Comparison of ENCODE assay signal across 23 cellular contexts in the genomic region with DNA sequence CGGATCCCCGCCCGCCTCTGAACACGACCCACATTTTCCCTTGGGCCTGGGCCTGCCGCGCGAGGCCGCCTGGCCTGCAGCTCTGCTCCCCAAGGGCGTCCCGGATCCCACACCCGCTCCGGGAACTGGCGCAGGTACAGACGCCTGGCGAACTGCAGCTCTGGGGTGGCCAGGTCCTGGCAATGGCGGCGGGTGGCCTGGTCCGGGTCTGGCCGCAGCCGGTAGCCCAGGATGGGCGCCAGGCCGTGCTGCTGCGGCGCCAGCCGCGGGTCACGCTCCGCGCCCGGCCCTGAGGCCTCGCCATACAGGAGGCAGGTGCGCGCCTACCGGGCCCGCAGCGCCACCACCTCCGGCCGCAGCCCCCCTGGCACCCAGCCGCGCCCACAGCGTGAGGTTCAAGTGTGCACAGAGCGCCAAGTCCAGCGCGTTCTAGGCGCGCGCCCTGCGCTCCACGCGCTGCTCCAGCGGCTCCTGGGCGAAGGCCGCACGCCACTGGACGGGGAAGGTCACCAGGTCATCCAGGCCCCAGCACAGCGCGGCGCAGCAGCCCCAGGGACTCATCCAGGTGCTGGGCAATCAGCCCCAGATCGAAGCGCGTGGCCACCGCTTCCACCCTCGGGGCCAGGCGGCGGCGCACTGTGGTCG. TPM values are rescaled to one million over a fixed set of nuclear protein-coding genes. Genes with fewer than 3 reads are reported as not detected.
DNase-seq lines count a peak whose midpoint lies in the region; ATAC-seq, FAIRE-seq and TF ChIP-seq lines count a peak whose summit lies in the region.
"Had no signal": no experiment of that assay in that cellular context is flagged by ENCODE, and none has a peak within 500 bp of the region (broad histone marks: within the 10 kb centered on the region; RNA-seq: fewer than 3 reads in every experiment).

No MANE protein-coding gene starts in this region.

- POLR2A ChIA-PET in HepG2 (lab: Yijun Ruan, JAX), result no interaction called here

- no peak overlapping the region for H3K27ac Mint-ChIP-seq in activated T-cell treated with anti-CD3 and anti-CD28 coated beads, Interleukin-2, amount 50 U/mL, for 72 hours
- H3K27ac Mint-ChIP-seq: CD14-positive monocyte had no signal

- no peak for FAIRE-seq in HepG2 (lab: Jason Lieb, UNC)
- FAIRE-seq: H54 had no signal

- H3K27me3 Mint-ChIP-seq in activated T-cell treated with anti-CD3 and anti-CD28 coated beads, Interleukin-2, amount 50 U/mL, for 72 hours (ENCODE audit: low read depth), result peaks cover 14% of the 10 kb centered on the region

- H3K27me3 ChIP-seq in right lobe of liver (no peaks in the 10 kb centered on the region), HepG2 (ENCODE audit: control insufficient read depth in 1 of 2, insufficient read depth in 2 of 2, low read length in 2 of 2) (peaks cover 24 to 56% of the 10 kb centered on the region in 2 experiments), heart left ventricle (peaks cover 0 to 36% (median 0%) of the 10 kb centered on the region in 9 donors), lower lobe of right lung (ENCODE audit: low read depth) (peaks cover 24% of the 10 kb centered on the region)

- H3K4me3 ChIP-seq in right lobe of liver (no peak overlapping the region), HepG2 (replicated peaks in 1 of 3; ENCODE audit: insufficient read depth in 1 of 3, low read depth in 2 of 3, low read length in 3 of 3) (no peak overlapping the region), heart left ventricle (no peak overlapping the region), lower lobe of right lung (no peak overlapping the region)

- TF ChIP-seq CTCF in right lobe of liver (IDR thresholded peaks at IDR 0.05) (no peak), HepG2 (CRISPR knock-in tag; IDR thresholded peaks at IDR 0.05) (no peak), heart left ventricle (IDR thresholded peaks at IDR 0.05) (no peak), lower lobe of right lung (IDR thresholded peaks at IDR 0.05) (no peak)

- TF ChIP-seq POLR2A in right lobe of liver (IDR thresholded peaks at IDR 0.05) (no peak), HepG2 (IDR thresholded peaks at IDR 0.05; ENCODE audit: insufficient read depth in 1 of 2, low read depth in 2 of 2, low read length in 2 of 2) (no peak), heart left ventricle (IDR thresholded peaks at IDR 0.05) (no peak)

- H3K4me1 ChIP-seq in right lobe of liver (no peaks in the 10 kb centered on the region), HepG2 (ENCODE audit: insufficient read depth, low read length) (no peaks in the 10 kb centered on the region), heart left ventricle (peaks cover 0 to 7% (median 0%) of the 10 kb centered on the region in 12 donors), lower lobe of right lung (no peaks in the 10 kb centered on the region)

- DNase-seq in right lobe of liver, result peak in 2 of 3 donors; percentile 10 to 46
- DNase-seq in HepG2 (ENCODE audit: low spot score), result no peak
- DNase-seq in heart left ventricle, result peak in 3 of 5 donors; percentile 15 to 47 (median 18)
- DNase-seq in lower lobe of right lung, result peak; percentile 40
- DNase-seq in activated T-cell treated with anti-CD3 and anti-CD28 coated beads, Interleukin-2, amount 50 U/mL, for 72 hours, result no peak
- DNase-seq in AG08396 (ENCODE audit: low spot score), result no peak
- no peak for DNase-seq in hypothalamus (lab: John Stamatoyannopoulos, UW)
- no peak for DNase-seq in DMS153 (lab: John Stamatoyannopoulos, UW)
- DNase-seq: DMS79 treated with DMSO at 0.1 percent for 48 hours, IMR-90, NCI-H1417 treated with DMSO at 0.1 percent for 48 hours, NCI-H187 treated with DMSO at 0.1 percent for 48 hours, NCI-H2171, NCI-H526, PC-3 had no signal

- no peaks in the 10 kb centered on the region for H3K36me3 Mint-ChIP-seq in activated T-cell treated with anti-CD3 and anti-CD28 coated beads, Interleukin-2, amount 50 U/mL, for 72 hours (ENCODE audit: insufficient read depth in 2 of 2)
- H3K36me3 Mint-ChIP-seq: CD14-positive monocyte had no signal

- intact Hi-C loops in right lobe of liver (cut with DNase I), result no loop called here
- intact Hi-C loops in HepG2 (cut with micrococcal nuclease; ENCODE audit: unreplicated experiment), result no loop called here
- intact Hi-C loops in heart left ventricle (cut with DNase I), result loop anchor here in 9 of 10 donors (5.0 to 10.0 kb wide), 4 partner anchors 106 to 196 kb away; no protein-coding TSS in a partner anchor
- intact Hi-C loops in lower lobe of right lung (cut with DNase I), result no loop called here

- H3K4me1 Mint-ChIP-seq in activated T-cell treated with anti-CD3 and anti-CD28 coated beads, Interleukin-2, amount 50 U/mL, for 72 hours (ENCODE audit: low read depth), result peaks cover 13% of the 10 kb centered on the region

- no peaks in the 10 kb centered on the region for H4K20me1 ChIP-seq in HepG2 (ENCODE audit: insufficient read depth, low read length)

- CTCF ChIA-PET in HepG2 (lab: Yijun Ruan, JAX; ENCODE audit: low intra/inter-chr PET ratio, low total read pairs), result no interaction called here

- WGBS in right lobe of liver (ENCODE audit: insufficient coverage, low coverage, low lambda C conversion rate, missing lambda C conversion rate), result no CpG with 5 or more reads among the region's 67 CpGs
- WGBS in HepG2 (ENCODE audit: low lambda C conversion rate), result 59% methylated on average over 32 of the region's 67 CpGs
- WGBS in heart left ventricle, 4 donors, result 80 to 94% (median 84%) methylated on average over 38 to 67 of the region's 67 CpGs

- ATAC-seq in right lobe of liver, result no peak
- no peak for ATAC-seq in HepG2
- no peak for ATAC-seq in heart left ventricle
- ATAC-seq in lower lobe of right lung, result no peak
- no peak for ATAC-seq in activated T-cell treated with anti-CD3 and anti-CD28 coated beads, Interleukin-2, amount 50 U/mL, for 72 hours (replicated peaks in 1 of 2)
- ATAC-seq: PC-3 had no signal

- H3K9me3 Mint-ChIP-seq in activated T-cell treated with anti-CD3 and anti-CD28 coated beads, Interleukin-2, amount 50 U/mL, for 72 hours, result no peaks in the 10 kb centered on the region
- H3K9me3 Mint-ChIP-seq: CD14-positive monocyte had no signal

- H3K9ac ChIP-seq in HepG2 (ENCODE audit: insufficient read depth, low read depth, low read length), result no peak overlapping the region

- in situ Hi-C loops in HepG2 (cut with HindIII; ENCODE audit: extremely low pct_ligation_motif_present, low pct_unique_long_range_greater_than_20kb), result loop anchor here (10.0 kb wide), 1 partner anchor 176 kb away; no protein-coding TSS in a partner anchor

- TF ChIP-seq EP300 in HepG2 (IDR thresholded peaks at IDR 0.05; ENCODE audit: low read depth in 2 of 2, low read length in 2 of 2), result no peak
- TF ChIP-seq EP300 in HepG2 (CRISPR knock-in tag; IDR thresholded peaks at IDR 0.05; ENCODE audit: borderline replicate concordance), result no peak

- H2AFZ ChIP-seq in HepG2 (ENCODE audit: low read length), result no peak overlapping the region

- H3K36me3 ChIP-seq in right lobe of liver, result no peaks in the 10 kb centered on the region
- H3K36me3 ChIP-seq in HepG2 (replicated peaks in 1 of 2; ENCODE audit: control insufficient read depth in 1 of 2, insufficient read depth in 2 of 2, low read length in 2 of 2), result no peaks in the 10 kb centered on the region
- H3K36me3 ChIP-seq in heart left ventricle, result no peaks in the 10 kb centered on the region
- no peaks in the 10 kb centered on the region for H3K36me3 ChIP-seq in lower lobe of right lung

- no TSS peak for BruUV-seq in HepG2 (replicated peaks; lab: Mats Ljungman, UMichigan)

- no peak overlapping the region for H3K27ac ChIP-seq in right lobe of liver
- no peak overlapping the region for H3K27ac ChIP-seq in HepG2 (ENCODE audit: extremely low read length, insufficient read depth, low read length)
- no peak overlapping the region for H3K27ac ChIP-seq in heart left ventricle
- H3K27ac ChIP-seq in lower lobe of right lung, result no peak overlapping the region
- H3K27ac ChIP-seq: HL-60, RWPE1 had no signal

- no peaks in the 10 kb centered on the region for H3K9me3 ChIP-seq in right lobe of liver
- H3K9me3 ChIP-seq in HepG2 (ENCODE audit: low read length), result no peaks in the 10 kb centered on the region
- H3K9me3 ChIP-seq in heart left ventricle, result no peaks in the 10 kb centered on the region
- H3K9me3 ChIP-seq in lower lobe of right lung, result no peaks in the 10 kb centered on the region

- TF ChIP-seq RAD21 in HepG2 (CRISPR knock-in tag; IDR thresholded peaks at IDR 0.05), result no peak

- H3K79me2 ChIP-seq in HepG2 (ENCODE audit: insufficient read depth, low read length), result no peaks in the 10 kb centered on the region

- H3K4me2 ChIP-seq in HepG2 (ENCODE audit: low read depth, low read length), result no peak overlapping the region

- no peak overlapping the region for H3K4me3 Mint-ChIP-seq in activated T-cell treated with anti-CD3 and anti-CD28 coated beads, Interleukin-2, amount 50 U/mL, for 72 hours
- H3K4me3 Mint-ChIP-seq: CD14-positive monocyte had no signal

RNA-seq across cellular contexts. Expression of a gene that starts 9.5 kb away (rescaled TPM):
- not detected for total RNA-seq in right lobe of liver
- not detected in 2 replicates for total RNA-seq in HepG2 (2016; rRNA removed; fragmentation: Illumina TruSeq; extraction: Trizol)
- not detected in 2 replicates for total RNA-seq in HepG2 (2016; cell fraction: cytosol; rRNA removed; fragmentation: Illumina TruSeq; extraction: Trizol; ENCODE audit: low read depth)
- not detected in 2 replicates for total RNA-seq in HepG2 (2016; cell fraction: insoluble cytoplasmic fraction; rRNA removed; fragmentation: Illumina TruSeq; extraction: Trizol)
- total RNA-seq in HepG2 (2016; cell fraction: membrane; rRNA removed; fragmentation: Illumina TruSeq; extraction: Trizol), result not detected in 2 replicates
- total RNA-seq in HepG2 (2016; cell fraction: nucleus; rRNA removed; fragmentation: Illumina TruSeq; extraction: Trizol), result not detected in 2 replicates
- polyA plus RNA-seq in HepG2 (2011; rRNA removed), result 0.20 TPM in 1 of 2 replicates, not detected in the other
- not detected in 2 replicates for polyA plus RNA-seq in HepG2 (2011; cell fraction: cytosol; rRNA removed)
- not detected in 2 replicates for polyA plus RNA-seq in HepG2 (2011; cell fraction: nucleus; rRNA removed)
- polyA plus RNA-seq in HepG2 (2012), result not detected in 2 replicates
- not detected in 2 replicates for polyA plus RNA-seq in HepG2 (2016; cell fraction: cytosol; fragmentation: Illumina TruSeq; extraction: Trizol; ENCODE audit: low read depth)
- not detected in 2 replicates for polyA plus RNA-seq in HepG2 (2016; cell fraction: insoluble cytoplasmic fraction; fragmentation: Illumina TruSeq; extraction: Trizol; ENCODE audit: low read depth)
- not detected in 2 replicates for polyA plus RNA-seq in HepG2 (2016; cell fraction: membrane; fragmentation: Illumina TruSeq; extraction: Trizol; ENCODE audit: low read depth)
- not detected in 2 replicates for polyA plus RNA-seq in HepG2 (2016; cell fraction: nucleus; fragmentation: Illumina TruSeq; extraction: Trizol; ENCODE audit: insufficient read depth, low read depth)
- polyA minus RNA-seq in HepG2 (2011; rRNA and poly(A)+ RNA removed; ENCODE audit: low replicate concordance), result 0.30 TPM in 1 of 2 replicates, not detected in the other
- polyA minus RNA-seq in HepG2 (2011; cell fraction: cytosol; rRNA and poly(A)+ RNA removed), result not detected in 2 replicates
- polyA minus RNA-seq in HepG2 (2011; cell fraction: nucleus; rRNA and poly(A)+ RNA removed), result not detected in 2 replicates
- not detected for total RNA-seq in heart left ventricle
- polyA plus RNA-seq in heart left ventricle, result not detected
- not detected for total RNA-seq in lower lobe of right lung
- not detected for total RNA-seq in activated T-cell treated with anti-CD3 and anti-CD28 coated beads, Interleukin-2, amount 50 U/mL, for 72 hours
- total RNA-seq: A673, HT1080, IMR-90, M059J, PC-3, SK-MEL-5 had no signal
- polyA plus RNA-seq: CD14-positive monocyte, IMR-90 had no signal

RNA-seq across cellular contexts. Expression of a gene that starts 18.5 kb away (rescaled TPM):
- not detected for total RNA-seq in right lobe of liver
- total RNA-seq in HepG2 (2016; rRNA removed; fragmentation: Illumina TruSeq; extraction: Trizol), result not detected in 2 replicates
- total RNA-seq in HepG2 (2016; cell fraction: cytosol; rRNA removed; fragmentation: Illumina TruSeq; extraction: Trizol; ENCODE audit: low read depth), result not detected in 2 replicates
- not detected in 2 replicates for total RNA-seq in HepG2 (2016; cell fraction: insoluble cytoplasmic fraction; rRNA removed; fragmentation: Illumina TruSeq; extraction: Trizol)
- total RNA-seq in HepG2 (2016; cell fraction: membrane; rRNA removed; fragmentation: Illumina TruSeq; extraction: Trizol), result not detected in 2 replicates
- 0.13 TPM in 1 of 2 replicates, not detected in the other for total RNA-seq in HepG2 (2016; cell fraction: nucleus; rRNA removed; fragmentation: Illumina TruSeq; extraction: Trizol)
- not detected in 2 replicates for polyA plus RNA-seq in HepG2 (2011; rRNA removed)
- polyA plus RNA-seq in HepG2 (2011; cell fraction: cytosol; rRNA removed), result not detected in 2 replicates
- polyA plus RNA-seq in HepG2 (2011; cell fraction: nucleus; rRNA removed), result 0.09 and 0.10 TPM in 2 replicates
- not detected in 2 replicates for polyA plus RNA-seq in HepG2 (2012)
- not detected in 2 replicates for polyA plus RNA-seq in HepG2 (2016; cell fraction: cytosol; fragmentation: Illumina TruSeq; extraction: Trizol; ENCODE audit: low read depth)
- not detected in 2 replicates for polyA plus RNA-seq in HepG2 (2016; cell fraction: insoluble cytoplasmic fraction; fragmentation: Illumina TruSeq; extraction: Trizol; ENCODE audit: low read depth)
- polyA plus RNA-seq in HepG2 (2016; cell fraction: membrane; fragmentation: Illumina TruSeq; extraction: Trizol; ENCODE audit: low read depth), result not detected in 2 replicates
- polyA plus RNA-seq in HepG2 (2016; cell fraction: nucleus; fragmentation: Illumina TruSeq; extraction: Trizol; ENCODE audit: insufficient read depth, low read depth), result not detected in 2 replicates
- polyA minus RNA-seq in HepG2 (2011; rRNA and poly(A)+ RNA removed; ENCODE audit: low replicate concordance), result 0.10 TPM in 1 of 2 replicates, not detected in the other
- not detected in 2 replicates for polyA minus RNA-seq in HepG2 (2011; cell fraction: cytosol; rRNA and poly(A)+ RNA removed)
- polyA minus RNA-seq in HepG2 (2011; cell fraction: nucleus; rRNA and poly(A)+ RNA removed), result not detected in 2 replicates
- not detected for total RNA-seq in heart left ventricle
- not detected for polyA plus RNA-seq in heart left ventricle
- not detected for total RNA-seq in lower lobe of right lung
- not detected for total RNA-seq in activated T-cell treated with anti-CD3 and anti-CD28 coated beads, Interleukin-2, amount 50 U/mL, for 72 hours
- total RNA-seq: A673, HT1080, IMR-90, M059J, PC-3, SK-MEL-5 had no signal
- polyA plus RNA-seq: CD14-positive monocyte, IMR-90 had no signal

Comparison
In these comparisons a context has a peak if more than half of its experiments do, and no peak if none do; other contexts are left out.
1. DNase-seq: peak in right lobe of liver (2 of 3), heart left ventricle (3 of 5) and lower lobe of right lung (single experiment); none in HepG2 (single experiment), activated T-cell treated with anti-CD3 and anti-CD28 coated beads, Interleukin-2, amount 50 U/mL, for 72 hours (0 of 2), AG08396 (single experiment), hypothalamus (0 of 51) and DMS153 (single experiment).
2. intact Hi-C loops: an anchor here in heart left ventricle (5.0 to 10.0 kb wide); none called in right lobe of liver, HepG2 and lower lobe of right lung.